In genomic region chr1:58997060-58997411, GRCh38 we compare ENCODE assay signal across 16 cellular contexts.
DNase-seq lines count a peak whose midpoint lies in the region; ATAC-seq and TF ChIP-seq lines count a peak whose summit lies in the region.
"Had no signal": no experiment of that assay in that cellular context is flagged by ENCODE, and none has a peak within 500 bp of the region (broad histone marks: within the 10 kb centered on the region; RNA-seq: fewer than 3 reads in every experiment).

No MANE protein-coding gene starts in this region.

- peak overlapping the region; percentile 32 for H3K27ac Mint-ChIP-seq in activated CD4-positive, alpha-beta T cell treated with anti-CD3 and anti-CD28 coated beads, Interleukin-2, amount 10 ng/mL, durations not matched to agents 24 days and 14 days
- no peak overlapping the region for H3K27ac Mint-ChIP-seq in activated CD4-positive, alpha-beta T cell treated with anti-CD3 and anti-CD28 coated beads for 36 hours
- peak overlapping the region; percentile 17 for H3K27ac Mint-ChIP-seq in stimulated activated naive B cell treated with anti-CD40 and anti-IgM and Interleukin-4, amounts not matched to agents 10 μg/mL and 1 μg/mL and 100 μg/mL, for 72 hours
- no peak overlapping the region for H3K27ac Mint-ChIP-seq in neural progenitor cell
- H3K27ac Mint-ChIP-seq: activated B cell treated with CpG ODN at 0.5 μM for 24 hours; activated T-helper 2 cell treated with anti-CD3 and anti-CD28 coated beads, Interferon-gamma antibody, Interleukin-2, Interleukin-4, amounts not matched to agents 10 μg/mL and 5 μg/mL and 100 μg/mL, durations not matched to agents 14 hours and 24 hours and 36 hours; memory B cell had no signal

- H3K79me2 ChIP-seq in neural progenitor cell (ENCODE audit: low read depth): no peaks in the 10 kb centered on the region

- no peak overlapping the region for H3K4me3 Mint-ChIP-seq in activated CD4-positive, alpha-beta T cell treated with anti-CD3 and anti-CD28 coated beads, Interleukin-2, amount 10 ng/mL, durations not matched to agents 24 days and 14 days
- H3K4me3 Mint-ChIP-seq in activated CD4-positive, alpha-beta T cell treated with anti-CD3 and anti-CD28 coated beads for 36 hours: no peak overlapping the region
- H3K4me3 Mint-ChIP-seq in stimulated activated naive B cell treated with anti-CD40 and anti-IgM and Interleukin-4, amounts not matched to agents 10 μg/mL and 1 μg/mL and 100 μg/mL, for 72 hours: no peak overlapping the region
- no peak overlapping the region for H3K4me3 Mint-ChIP-seq in neural progenitor cell
- H3K4me3 Mint-ChIP-seq: activated B cell treated with CpG ODN at 0.5 μM for 24 hours, memory B cell had no signal

- H3K36me3 ChIP-seq in neural progenitor cell: no peaks in the 10 kb centered on the region
- H3K36me3 ChIP-seq: cardiac muscle cell, prostate gland had no signal

- ATAC-seq in activated CD4-positive, alpha-beta T cell treated with anti-CD3 and anti-CD28 coated beads for 36 hours: no peak
- ATAC-seq in GM21786 (IDR thresholded peaks at IDR 0.05; ENCODE audit: unreplicated experiment): peak; percentile 77
- ATAC-seq in HG03175 (IDR thresholded peaks at IDR 0.05; ENCODE audit: unreplicated experiment): peak; percentile 69
- no peak for ATAC-seq in stimulated activated naive B cell treated with anti-CD40 and anti-IgM and Interleukin-4, amounts not matched to agents 10 μg/mL and 1 μg/mL and 100 μg/mL, for 72 hours (replicated peaks)

- peaks cover 28% of the 10 kb centered on the region for H3K4me1 Mint-ChIP-seq in activated CD4-positive, alpha-beta T cell treated with anti-CD3 and anti-CD28 coated beads, Interleukin-2, amount 10 ng/mL, durations not matched to agents 24 days and 14 days
- H3K4me1 Mint-ChIP-seq in activated CD4-positive, alpha-beta T cell treated with anti-CD3 and anti-CD28 coated beads for 36 hours: peaks cover 3% of the 10 kb centered on the region
- H3K4me1 Mint-ChIP-seq in stimulated activated naive B cell treated with anti-CD40 and anti-IgM and Interleukin-4, amounts not matched to agents 10 μg/mL and 1 μg/mL and 100 μg/mL, for 72 hours: peaks cover 7 to 19% of the 10 kb centered on the region in 2 donors
- peaks cover 8% of the 10 kb centered on the region for H3K4me1 Mint-ChIP-seq in neural progenitor cell

- H3K9ac ChIP-seq in neural progenitor cell: no peak overlapping the region

- H3K9me3 ChIP-seq in neural progenitor cell (ENCODE audit: low read depth): no peaks in the 10 kb centered on the region
- H3K9me3 ChIP-seq: Caco-2, prostate gland had no signal

- no peak overlapping the region for H3K4me2 ChIP-seq in neural progenitor cell

- H2AFZ ChIP-seq in neural progenitor cell (replicated peaks): no peak overlapping the region

- no peaks in the 10 kb centered on the region for H3K27me3 Mint-ChIP-seq in activated CD4-positive, alpha-beta T cell treated with anti-CD3 and anti-CD28 coated beads, Interleukin-2, amount 10 ng/mL, durations not matched to agents 24 days and 14 days
- no peaks in the 10 kb centered on the region for H3K27me3 Mint-ChIP-seq in activated CD4-positive, alpha-beta T cell treated with anti-CD3 and anti-CD28 coated beads for 36 hours
- no peaks in the 10 kb centered on the region for H3K27me3 Mint-ChIP-seq in stimulated activated naive B cell treated with anti-CD40 and anti-IgM and Interleukin-4, amounts not matched to agents 10 μg/mL and 1 μg/mL and 100 μg/mL, for 72 hours
- peaks cover 4% of the 10 kb centered on the region for H3K27me3 Mint-ChIP-seq in neural progenitor cell (ENCODE audit: insufficient read depth, low read depth)
- H3K27me3 Mint-ChIP-seq: activated B cell treated with CpG ODN at 0.5 μM for 24 hours, memory B cell had no signal

- no peaks in the 10 kb centered on the region for H3K4me1 ChIP-seq in neural progenitor cell
- H3K4me1 ChIP-seq: Caco-2, prostate gland had no signal

- intact Hi-C loops in activated CD4-positive, alpha-beta T cell treated with anti-CD3 and anti-CD28 coated beads, Interleukin-2, amount 10 ng/mL, durations not matched to agents 24 days and 14 days (cut with micrococcal nuclease): no loop called here
- intact Hi-C loops in activated CD4-positive, alpha-beta T cell treated with anti-CD3 and anti-CD28 coated beads for 36 hours (cut with DNase I, micrococcal nuclease): no loop called here

- H4K20me1 ChIP-seq in neural progenitor cell (ENCODE audit: low read depth): no peaks in the 10 kb centered on the region

- CTCF ChIA-PET in activated CD4-positive, alpha-beta T cell treated with anti-CD3 and anti-CD28 coated beads for 36 hours (lab: Charles Lee): no interaction called here

- peaks cover 2% of the 10 kb centered on the region for H3K36me3 Mint-ChIP-seq in activated CD4-positive, alpha-beta T cell treated with anti-CD3 and anti-CD28 coated beads, Interleukin-2, amount 10 ng/mL, durations not matched to agents 24 days and 14 days (ENCODE audit: low read depth)
- no peaks in the 10 kb centered on the region for H3K36me3 Mint-ChIP-seq in activated CD4-positive, alpha-beta T cell treated with anti-CD3 and anti-CD28 coated beads for 36 hours (ENCODE audit: low read depth)
- no peaks in the 10 kb centered on the region for H3K36me3 Mint-ChIP-seq in stimulated activated naive B cell treated with anti-CD40 and anti-IgM and Interleukin-4, amounts not matched to agents 10 μg/mL and 1 μg/mL and 100 μg/mL, for 72 hours
- H3K36me3 Mint-ChIP-seq in neural progenitor cell: no peaks in the 10 kb centered on the region
- H3K36me3 Mint-ChIP-seq: memory B cell had no signal

- H3K4me3 ChIP-seq in neural progenitor cell: no peak overlapping the region
- H3K4me3 ChIP-seq: cardiac muscle cell, prostate gland had no signal

- TF ChIP-seq CTCF in neural progenitor cell (IDR thresholded peaks at IDR 0.05): no peak

- H3K27ac ChIP-seq in neural progenitor cell: no peak overlapping the region
- H3K27ac ChIP-seq: cardiac muscle cell, HL-60, prostate gland had no signal

- POLR2A ChIA-PET in activated CD4-positive, alpha-beta T cell treated with anti-CD3 and anti-CD28 coated beads for 36 hours (lab: Charles Lee): no interaction called here

- peaks cover 11% of the 10 kb centered on the region for H3K9me3 Mint-ChIP-seq in activated CD4-positive, alpha-beta T cell treated with anti-CD3 and anti-CD28 coated beads, Interleukin-2, amount 10 ng/mL, durations not matched to agents 24 days and 14 days
- H3K9me3 Mint-ChIP-seq in activated CD4-positive, alpha-beta T cell treated with anti-CD3 and anti-CD28 coated beads for 36 hours (ENCODE audit: low read depth): no peaks in the 10 kb centered on the region
- no peaks in the 10 kb centered on the region for H3K9me3 Mint-ChIP-seq in stimulated activated naive B cell treated with anti-CD40 and anti-IgM and Interleukin-4, amounts not matched to agents 10 μg/mL and 1 μg/mL and 100 μg/mL, for 72 hours
- no peaks in the 10 kb centered on the region for H3K9me3 Mint-ChIP-seq in neural progenitor cell
- H3K9me3 Mint-ChIP-seq: activated B cell treated with CpG ODN at 0.5 μM for 24 hours; activated T-helper 2 cell treated with anti-CD3 and anti-CD28 coated beads, Interferon-gamma antibody, Interleukin-2, Interleukin-4, amounts not matched to agents 10 μg/mL and 5 μg/mL and 100 μg/mL, durations not matched to agents 14 hours and 24 hours and 36 hours; memory B cell had no signal

- no peak for DNase-seq in activated CD4-positive, alpha-beta T cell treated with anti-CD3 and anti-CD28 coated beads, Interleukin-2, amount 10 ng/mL, durations not matched to agents 24 days and 14 days
- DNase-seq in activated CD4-positive, alpha-beta T cell treated with anti-CD3 and anti-CD28 coated beads for 36 hours: no peak
- no peak for DNase-seq in stimulated activated naive B cell treated with anti-CD40 and anti-IgM and Interleukin-4, amounts not matched to agents 10 μg/mL and 1 μg/mL and 100 μg/mL, for 72 hours
- no peak for DNase-seq in neural progenitor cell (ENCODE audit: low spot score)
- DNase-seq in stimulated activated naive CD4-positive, alpha-beta T cell treated with Interleukin-2 at 50 U/mL for 16 hours (lab: John Stamatoyannopoulos, UW): no peak
- no peak for DNase-seq in effector CD8-positive, alpha-beta T cell (lab: John Stamatoyannopoulos, UW)
- DNase-seq: activated B cell treated with CpG ODN at 0.5 μM for 24 hours, Caco-2, SHP77 treated with DMSO at 0.1 percent for 48 hours had no signal

- H3F3A ChIP-seq in neural progenitor cell (ENCODE audit: low read depth): no peaks in the 10 kb centered on the region

- no peaks in the 10 kb centered on the region for H3K27me3 ChIP-seq in neural progenitor cell

Comparison
In these comparisons a context has a peak if more than half of its experiments do, and no peak if none do; other contexts are left out.
1. H3K27ac Mint-ChIP-seq: peak in activated CD4-positive, alpha-beta T cell treated with anti-CD3 and anti-CD28 coated beads, Interleukin-2, amount 10 ng/mL, durations not matched to agents 24 days and 14 days (single experiment) and stimulated activated naive B cell treated with anti-CD40 and anti-IgM and Interleukin-4, amounts not matched to agents 10 μg/mL and 1 μg/mL and 100 μg/mL, for 72 hours (single experiment); none in activated CD4-positive, alpha-beta T cell treated with anti-CD3 and anti-CD28 coated beads for 36 hours (single experiment) and neural progenitor cell (single experiment).
2. ATAC-seq: peak in GM21786 (single experiment) and HG03175 (single experiment); none in activated CD4-positive, alpha-beta T cell treated with anti-CD3 and anti-CD28 coated beads for 36 hours (single experiment) and stimulated activated naive B cell treated with anti-CD40 and anti-IgM and Interleukin-4, amounts not matched to agents 10 μg/mL and 1 μg/mL and 100 μg/mL, for 72 hours (0 of 2).